In genomic region chr2:121276341-121276740, GRCh38 we compare ENCODE assay signal across 3 cellular contexts.
"Had no signal": no experiment of that assay in that cellular context is flagged by ENCODE, and none has a peak within 500 bp of the region (broad histone marks: within the 10 kb centered on the region; RNA-seq: fewer than 3 reads in every experiment).

No MANE protein-coding gene starts in this region.

- DNase-seq: GDM1, GF-D8 had no signal

- ATAC-seq: GM12878 had no signal

- H3K4me3 ChIP-seq: GM12878 had no signal
